In the genomic region with DNA sequence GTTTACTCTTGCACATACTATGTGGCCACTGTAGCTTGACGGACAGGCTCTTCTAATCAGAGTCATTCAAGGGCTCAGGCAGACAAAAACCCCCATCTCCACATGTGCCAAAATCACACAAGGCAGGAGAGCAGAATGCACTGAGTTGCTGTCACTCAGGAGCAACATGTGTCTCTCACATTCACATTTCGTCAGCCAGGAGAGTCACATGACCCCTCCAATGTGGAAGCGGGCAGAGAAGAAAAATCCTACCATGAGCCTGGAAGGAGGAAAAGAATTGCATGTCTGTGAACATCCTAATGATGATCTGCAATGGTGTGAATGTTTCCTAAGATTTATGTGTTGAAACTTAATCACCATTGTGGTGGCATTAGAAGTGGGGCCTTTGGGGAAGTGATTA, we compare ENCODE assay signal across 19 cellular contexts.
"Had no signal": no experiment of that assay in that cellular context is flagged by ENCODE, and none has a peak within 500 bp of the region (broad histone marks: within the 10 kb centered on the region; RNA-seq: fewer than 3 reads in every experiment).

No MANE protein-coding gene starts in this region.

- H3K4me1 ChIP-seq: SJSA1 had no signal

- H3K4me3 ChIP-seq: MG63, SJSA1, SK-N-MC had no signal

- H3K27me3 ChIP-seq: SJSA1 had no signal

- H3K36me3 ChIP-seq: MG63, SJSA1 had no signal

- H3K27ac ChIP-seq: SJSA1, SK-N-MC had no signal

- H3K9me3 ChIP-seq: MG63 had no signal

- DNase-seq: Karpas-422, KG1, MG63, NCI-H1092 treated with DMSO at 0.1 percent for 48 hours, NCI-H1436, NCI-H187, NCI-H2029, NCI-H2081 treated with DMSO at 0.1 percent for 48 hours, NCI-H2171, NCI-H226, NCI-H446, NCI-H510A, NCI-H526 treated with DMSO at 0.1 percent for 48 hours, NCI-H748 treated with DMSO at 0.1 percent for 48 hours, Right ventricle myocardium superior, RPMI8226, SIG-M5 had no signal
